In genomic region chrX:71095033-71095432, GRCh38 we compare ENCODE assay signal across 8 cellular contexts. TPM values are rescaled to one million over a fixed set of nuclear protein-coding genes. Genes with fewer than 3 reads are reported as not detected.
DNase-seq lines count a peak whose midpoint lies in the region; ATAC-seq and TF ChIP-seq lines count a peak whose summit lies in the region.

No MANE protein-coding gene starts in this region.

- H3K4me2 ChIP-seq in Karpas-422 (ENCODE audit: low read depth, low read length, poor library complexity, severe bottlenecking), result peak overlapping the region; percentile 70
- peak overlapping the region; percentile 82 for H3K4me2 ChIP-seq in neural progenitor cell

- DNase-seq in CD4-positive, alpha-beta memory T cell, result no peak
- DNase-seq in Karpas-422 (no peak), dorsolateral prefrontal cortex (no peak), neural progenitor cell (ENCODE audit: low spot score) (no peak), amygdala (lab: John Stamatoyannopoulos, UW) (no peak), COR-L47 (lab: John Stamatoyannopoulos, UW) (no peak)

- H3K4me1 Mint-ChIP-seq in CD4-positive, alpha-beta memory T cell, result peaks cover 20 to 41% (median 33%) of the 10 kb centered on the region in 4 donors
- peaks cover 13% of the 10 kb centered on the region for H3K4me1 Mint-ChIP-seq in neural progenitor cell

- H3K79me2 ChIP-seq in Karpas-422 (ENCODE audit: low read length) (no peaks in the 10 kb centered on the region), neural progenitor cell (ENCODE audit: low read depth) (no peaks in the 10 kb centered on the region)

- H3K27me3 ChIP-seq in CD4-positive, alpha-beta memory T cell (ENCODE audit: insufficient read depth, low read length), result no peaks in the 10 kb centered on the region
- no peaks in the 10 kb centered on the region for H3K27me3 ChIP-seq in Karpas-422 (ENCODE audit: low read length)
- peaks cover 0 to 66% (median 18%) of the 10 kb centered on the region in 45 donors for H3K27me3 ChIP-seq in dorsolateral prefrontal cortex
- H3K27me3 ChIP-seq in neural progenitor cell, result peaks cover 41% of the 10 kb centered on the region

- H3K9me3 Mint-ChIP-seq in CD4-positive, alpha-beta memory T cell, result no peaks in the 10 kb centered on the region
- peaks cover 12% of the 10 kb centered on the region for H3K9me3 Mint-ChIP-seq in neural progenitor cell

- H3K27ac Mint-ChIP-seq in CD4-positive, alpha-beta memory T cell, result peak overlapping the region in 6 of 7 donors; percentile 44 to 99 (median 94)
- no peak overlapping the region for H3K27ac Mint-ChIP-seq in neural progenitor cell

- H3K27me3 Mint-ChIP-seq in CD4-positive, alpha-beta memory T cell, result no peaks in the 10 kb centered on the region
- H3K27me3 Mint-ChIP-seq in neural progenitor cell (ENCODE audit: insufficient read depth, low read depth), result peaks cover 12% of the 10 kb centered on the region

- H3K36me3 ChIP-seq in CD4-positive, alpha-beta memory T cell (ENCODE audit: insufficient read depth, low read length), result no peaks in the 10 kb centered on the region
- no peaks in the 10 kb centered on the region for H3K36me3 ChIP-seq in Karpas-422 (ENCODE audit: insufficient read depth, low read length)
- H3K36me3 ChIP-seq in neural progenitor cell, result no peaks in the 10 kb centered on the region

- H3K9me3 ChIP-seq in CD4-positive, alpha-beta memory T cell (ENCODE audit: control insufficient read depth in 1 of 2, low read length in 2 of 2), result no peaks in the 10 kb centered on the region
- H3K9me3 ChIP-seq in Karpas-422 (ENCODE audit: low read length) (no peaks in the 10 kb centered on the region), neural progenitor cell (ENCODE audit: low read depth) (no peaks in the 10 kb centered on the region)

- H3K36me3 Mint-ChIP-seq in CD4-positive, alpha-beta memory T cell, result peaks cover 0 to 2% of the 10 kb centered on the region in 2 donors
- H3K36me3 Mint-ChIP-seq in neural progenitor cell, result no peaks in the 10 kb centered on the region

- peak overlapping the region; percentile 36 to 66 for H3K4me3 ChIP-seq in CD4-positive, alpha-beta memory T cell (ENCODE audit: low read length in 2 of 2)
- H3K4me3 ChIP-seq in Karpas-422 (ENCODE audit: low read length) (peak overlapping the region; percentile 69), dorsolateral prefrontal cortex (peak overlapping the region; percentile 36 to 77 (median 65)), neural progenitor cell (peak overlapping the region; percentile 60)

- CTCF ChIA-PET in CD4-positive, alpha-beta memory T cell (lab: Charles Lee; ENCODE audit: partially characterized antibody), result no interaction called here

- ATAC-seq in GM19351 (IDR thresholded peaks at IDR 0.05; ENCODE audit: unreplicated experiment) (no peak), GM18511 (IDR thresholded peaks at IDR 0.05; ENCODE audit: unreplicated experiment) (no peak)

- intact Hi-C loops in CD4-positive, alpha-beta memory T cell (cut with micrococcal nuclease), result loop anchor here (1.0 kb wide), 2 partner anchors 27 to 87 kb away; partner anchors contain the start of gene SNX12
- intact Hi-C loops in dorsolateral prefrontal cortex (cut with DNase I), result loop anchor here in 1 of 2 donors (1.0 kb wide), 1 partner anchor 27 kb away; the partner anchor contains the start of gene SNX12

- peak overlapping the region; percentile 64 to 99 (median 94) for H3K4me3 Mint-ChIP-seq in CD4-positive, alpha-beta memory T cell
- H3K4me3 Mint-ChIP-seq in neural progenitor cell, result peak overlapping the region; percentile 90

- H3K27ac ChIP-seq in CD4-positive, alpha-beta memory T cell (ENCODE audit: low read depth, low read length), result peak overlapping the region; percentile 72
- H3K27ac ChIP-seq in Karpas-422 (ENCODE audit: low read length) (no peak overlapping the region), dorsolateral prefrontal cortex (peak overlapping the region in 9 of 59 donors; percentile 65 to 82 (median 72)), neural progenitor cell (no peak overlapping the region)

- POLR2A ChIA-PET in CD4-positive, alpha-beta memory T cell (lab: Charles Lee; ENCODE audit: partially characterized antibody), result no interaction called here

- H3K9me2 ChIP-seq in Karpas-422 (replicated peaks; ENCODE audit: insufficient read depth, low read length), result no peaks in the 10 kb centered on the region

- peaks cover 34% of the 10 kb centered on the region for H3K4me1 ChIP-seq in CD4-positive, alpha-beta memory T cell (ENCODE audit: insufficient read depth, low read length)
- H3K4me1 ChIP-seq in Karpas-422 (ENCODE audit: low read length) (peaks cover 15% of the 10 kb centered on the region), neural progenitor cell (peaks cover 6% of the 10 kb centered on the region)

- peak overlapping the region; percentile 33; the same call in 1 of the 2 replicates for H2AFZ ChIP-seq in Karpas-422 (ENCODE audit: low read length)
- H2AFZ ChIP-seq in neural progenitor cell (replicated peaks), result peak overlapping the region; percentile 91

- TF ChIP-seq CTCF in dorsolateral prefrontal cortex (IDR thresholded peaks at IDR 0.05 in 54 of 56, conservative IDR thresholded peaks at IDR 0.05 in 2 of 56; ENCODE audit: low read depth in 1 of 56, partially characterized antibody in 56 of 56), result no peak
- no peak for TF ChIP-seq CTCF in neural progenitor cell (IDR thresholded peaks at IDR 0.05)

- peak overlapping the region; percentile 54 for H3K9ac ChIP-seq in Karpas-422 (ENCODE audit: low read length)
- H3K9ac ChIP-seq in neural progenitor cell, result no peak overlapping the region

- H3F3A ChIP-seq in neural progenitor cell (ENCODE audit: low read depth), result peaks cover 4% of the 10 kb centered on the region

- H4K20me1 ChIP-seq in Karpas-422 (ENCODE audit: insufficient read depth, low read depth, low read length) (no peaks in the 10 kb centered on the region), neural progenitor cell (ENCODE audit: low read depth) (peaks cover 2% of the 10 kb centered on the region)

RNA-seq across cellular contexts. Expression of gene FOXO4, which starts 0.6 kb away (rescaled TPM):
- 10 to 100 TPM; 41.9 to 42.9 TPM for total RNA-seq in CD4-positive, alpha-beta memory T cell
- 1 to 10 TPM in 1 of 2 donors, under 1 TPM in 1; 0.45 to 2.6 TPM for polyA plus RNA-seq in CD4-positive, alpha-beta memory T cell
- 4.5 and 9.5 TPM in 2 replicates for total RNA-seq in Karpas-422 (2014; rRNA removed; shearing (Covaris generic); ENCODE audit: low replicate concordance)
- total RNA-seq in dorsolateral prefrontal cortex (100 to 1,000 TPM in 15 of 120 experiments, 10 to 100 TPM in 105; 35.9 to 223 (median 67.8) TPM), neural progenitor cell (ENCODE audit: low replicate concordance) (2.5 and 6.8 TPM in 2 replicates)

RNA-seq across cellular contexts. Expression of gene CXorf65, which starts 11.5 kb away (rescaled TPM):
- total RNA-seq in CD4-positive, alpha-beta memory T cell, result 10 to 100 TPM; 45.1 to 51.6 TPM
- polyA plus RNA-seq in CD4-positive, alpha-beta memory T cell, result 1 to 10 TPM; 3.1 to 7.4 TPM
- 0.36 TPM in 1 of 2 replicates, not detected in the other for total RNA-seq in Karpas-422 (2014; rRNA removed; shearing (Covaris generic); ENCODE audit: low replicate concordance)
- total RNA-seq in dorsolateral prefrontal cortex (not detected), neural progenitor cell (ENCODE audit: low replicate concordance) (not detected in 2 replicates)

RNA-seq across cellular contexts. Expression of gene IL2RG, which starts 16.3 kb away (rescaled TPM):
- 100 to 1,000 TPM; 378 to 379 TPM for total RNA-seq in CD4-positive, alpha-beta memory T cell
- 1,000 to 10,000 TPM; 1,405 to 1,440 TPM for polyA plus RNA-seq in CD4-positive, alpha-beta memory T cell
- total RNA-seq in Karpas-422 (2014; rRNA removed; shearing (Covaris generic); ENCODE audit: low replicate concordance), result 4.3 and 9.1 TPM in 2 replicates
- total RNA-seq in dorsolateral prefrontal cortex (1 to 10 TPM in 78 of 120 experiments, under 1 TPM in 29, not detected in 13; 0.40 to 4.4 (median 1.5) TPM), neural progenitor cell (ENCODE audit: low replicate concordance) (not detected in 2 replicates)

RNA-seq across cellular contexts. Expression of gene MED12, which starts 23.4 kb away (rescaled TPM):
- total RNA-seq in CD4-positive, alpha-beta memory T cell, result 10 to 100 TPM; 84.4 to 89.9 TPM
- polyA plus RNA-seq in CD4-positive, alpha-beta memory T cell, result 10 to 100 TPM in 1 of 2 donors, 1 to 10 TPM in 1; 3.4 to 18.7 TPM
- total RNA-seq in Karpas-422 (2014; rRNA removed; shearing (Covaris generic); ENCODE audit: low replicate concordance), result 32.7 and 35.2 TPM in 2 replicates
- total RNA-seq in dorsolateral prefrontal cortex (10 to 100 TPM; 29.6 to 65.9 (median 47.2) TPM), neural progenitor cell (ENCODE audit: low replicate concordance) (27.0 and 40.2 TPM in 2 replicates)

RNA-seq across cellular contexts. Expression of gene SNX12, which starts 26.9 kb away (rescaled TPM):
- total RNA-seq in CD4-positive, alpha-beta memory T cell, result 10 to 100 TPM; 36.7 to 36.9 TPM
- polyA plus RNA-seq in CD4-positive, alpha-beta memory T cell, result 1 to 10 TPM; 3.0 to 4.2 TPM
- total RNA-seq in Karpas-422 (2014; rRNA removed; shearing (Covaris generic); ENCODE audit: low replicate concordance), result 18.9 and 38.3 TPM in 2 replicates
- total RNA-seq in dorsolateral prefrontal cortex, result 10 to 100 TPM; 54.7 to 97.1 (median 74.9) TPM
- 58.1 and 82.9 TPM in 2 replicates for total RNA-seq in neural progenitor cell (ENCODE audit: low replicate concordance)

Comparison
In these comparisons a context has a peak if more than half of its experiments do, and no peak if none do; other contexts are left out.
1. RNA of gene CXorf65, which starts 11.5 kb away (total RNA-seq): 45.1 to 51.6 TPM in CD4-positive, alpha-beta memory T cell; 0.36 TPM in Karpas-422, not detected in dorsolateral prefrontal cortex and not detected in neural progenitor cell; every median in the first group is over 10 times any median in the second.
2. RNA of gene IL2RG, which starts 16.3 kb away (total RNA-seq): 378 to 379 TPM in CD4-positive, alpha-beta memory T cell; 4.3 to 9.1 TPM in Karpas-422, 0.40 to 4.4 TPM in dorsolateral prefrontal cortex and not detected in neural progenitor cell; every median in the first group is over 10 times any median in the second.
3. Peak in every context shown above with its lines, with median percentiles within 50 percentile points of each other: H3K4me3 ChIP-seq.